1 cellular context compared by ENCODE assay signal in genomic region chr11:3667149-3668035, GRCh38.
A peak's percentile ranks its signal among the peaks of the same experiment; 100 is the strongest.
TF ChIP-seq lines count a peak whose summit lies in the region.

No MANE protein-coding gene starts in this region.

TF ChIP-seq in K562, 482 proteins besides CTCF, POLR2A, EP300 and RAD21:
- TF ChIP-seq POLR2G (IDR thresholded peaks at IDR 0.05; ENCODE audit: low read depth, low read length) (0 out of 2 replicates have a peak, but pooled peaks have one; percentile 19), DACH1 (IDR thresholded peaks at IDR 0.05; ENCODE audit: partially characterized antibody) (no peak), HMG20B (CRISPR knock-in tag; IDR thresholded peaks at IDR 0.05) (no peak), RCOR1 (IDR thresholded peaks at IDR 0.05; ENCODE audit: borderline replicate concordance in 1 of 2, low read depth in 2 of 2, low read length in 2 of 2) (no peak), ZBTB33 (CRISPR knock-in tag; IDR thresholded peaks at IDR 0.05) (peak; percentile 54; the same call in 1 of the 2 replicates)
